Comparison of ENCODE assay signal across 1 cellular context in the genomic region with DNA sequence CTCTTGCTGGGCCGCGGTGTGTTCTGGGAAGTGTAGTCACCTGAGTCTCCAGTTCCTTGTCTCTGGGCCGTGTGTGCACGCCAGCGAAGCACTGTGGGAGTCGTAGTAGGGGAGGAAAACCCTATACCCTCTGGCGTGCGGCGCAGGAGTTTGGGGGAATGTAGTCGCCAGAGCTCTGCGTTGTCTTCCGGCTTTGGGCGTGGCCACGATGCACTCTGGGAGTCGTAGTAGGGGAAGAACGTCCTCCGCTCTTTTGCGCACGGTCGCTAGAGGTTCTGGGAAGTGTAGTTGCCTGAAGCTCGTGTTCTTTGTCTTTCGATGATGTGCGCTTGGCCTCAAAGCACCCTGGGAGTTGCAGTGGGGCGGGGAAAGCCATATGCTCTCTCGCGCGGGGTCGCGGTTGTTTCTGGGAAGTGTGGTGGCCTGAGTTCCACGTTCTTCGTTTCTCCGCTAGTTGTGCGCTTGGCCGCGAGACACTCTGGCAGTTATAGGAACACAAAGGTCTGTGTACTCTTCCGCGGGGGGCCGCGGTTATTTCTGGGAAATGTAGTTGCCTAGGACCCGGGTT.
A peak's percentile ranks its signal among the peaks of the same experiment; 100 is the strongest.
TF ChIP-seq lines count a peak whose summit lies in the region.

No MANE protein-coding gene starts in this region.

TF ChIP-seq in HEK293, 187 proteins besides CTCF, POLR2A, EP300 and RAD21 (continued from another document and continues in another):
- TF ChIP-seq, protein P1, sequence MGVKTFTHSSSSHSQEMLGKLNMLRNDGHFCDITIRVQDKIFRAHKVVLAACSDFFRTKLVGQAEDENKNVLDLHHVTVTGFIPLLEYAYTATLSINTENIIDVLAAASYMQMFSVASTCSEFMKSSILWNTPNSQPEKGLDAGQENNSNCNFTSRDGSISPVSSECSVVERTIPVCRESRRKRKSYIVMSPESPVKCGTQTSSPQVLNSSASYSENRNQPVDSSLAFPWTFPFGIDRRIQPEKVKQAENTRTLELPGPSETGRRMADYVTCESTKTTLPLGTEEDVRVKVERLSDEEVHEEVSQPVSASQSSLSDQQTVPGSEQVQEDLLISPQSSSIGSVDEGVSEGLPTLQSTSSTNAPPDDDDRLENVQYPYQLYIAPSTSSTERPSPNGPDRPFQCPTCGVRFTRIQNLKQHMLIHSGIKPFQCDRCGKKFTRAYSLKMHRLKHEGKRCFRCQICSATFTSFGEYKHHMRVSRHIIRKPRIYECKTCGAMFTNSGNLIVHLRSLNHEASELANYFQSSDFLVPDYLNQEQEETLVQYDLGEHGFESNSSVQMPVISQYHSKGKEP (tag by site-specific recombination; IDR thresholded peaks at IDR 0.05): no peak
- TF ChIP-seq WT1 (tag by site-specific recombination; IDR thresholded peaks at IDR 0.05): no peak
- TF ChIP-seq ZNF555 (tag by site-specific recombination; conservative IDR thresholded peaks at IDR 0.05): no peak
- no peak for TF ChIP-seq HOXD13 (CRISPR knock-in tag; IDR thresholded peaks at IDR 0.05; ENCODE audit: borderline replicate concordance)
- TF ChIP-seq ZNF394 (tag by site-specific recombination; IDR thresholded peaks at IDR 0.05; ENCODE audit: borderline replicate concordance): no peak
- TF ChIP-seq, protein P2, sequence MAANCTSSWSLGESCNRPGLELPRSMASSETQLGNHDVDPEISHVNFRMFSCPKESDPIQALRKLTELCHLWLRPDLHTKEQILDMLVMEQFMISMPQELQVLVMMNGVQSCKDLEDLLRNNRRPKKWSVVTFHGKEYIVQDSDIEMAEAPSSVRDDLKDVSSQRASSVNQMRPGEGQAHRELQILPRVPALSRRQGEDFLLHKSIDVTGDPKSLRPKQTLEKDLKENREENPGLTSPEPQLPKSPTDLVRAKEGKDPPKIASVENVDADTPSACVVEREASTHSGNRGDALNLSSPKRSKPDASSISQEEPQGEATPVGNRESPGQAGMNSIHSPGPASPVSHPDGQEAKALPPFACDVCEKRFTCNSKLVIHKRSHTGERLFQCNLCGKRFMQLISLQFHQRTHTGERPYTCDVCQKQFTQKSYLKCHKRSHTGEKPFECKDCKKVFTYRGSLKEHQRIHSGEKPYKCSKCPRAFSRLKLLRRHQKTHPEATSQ (tag by site-specific recombination; IDR thresholded peaks at IDR 0.05): no peak
- TF ChIP-seq, protein P3, sequence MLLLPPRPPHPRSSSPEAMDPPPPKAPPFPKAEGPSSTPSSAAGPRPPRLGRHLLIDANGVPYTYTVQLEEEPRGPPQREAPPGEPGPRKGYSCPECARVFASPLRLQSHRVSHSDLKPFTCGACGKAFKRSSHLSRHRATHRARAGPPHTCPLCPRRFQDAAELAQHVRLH (tag by site-specific recombination; IDR thresholded peaks at IDR 0.05): peak; percentile 93
- no peak for TF ChIP-seq GLI2 (tag by site-specific recombination; IDR thresholded peaks at IDR 0.05; ENCODE audit: borderline replicate concordance, low read depth)
- no peak for TF ChIP-seq ZNF223 (tag by site-specific recombination; IDR thresholded peaks at IDR 0.05)
- TF ChIP-seq MYNN (tag by site-specific recombination; IDR thresholded peaks at IDR 0.05; ENCODE audit: borderline replicate concordance): no peak
- TF ChIP-seq ZNF341 (tag by site-specific recombination; IDR thresholded peaks at IDR 0.05; ENCODE audit: low read depth): no peak
- no peak for TF ChIP-seq ZNF169 (tag by site-specific recombination; IDR thresholded peaks at IDR 0.05)
- TF ChIP-seq, protein P4, sequence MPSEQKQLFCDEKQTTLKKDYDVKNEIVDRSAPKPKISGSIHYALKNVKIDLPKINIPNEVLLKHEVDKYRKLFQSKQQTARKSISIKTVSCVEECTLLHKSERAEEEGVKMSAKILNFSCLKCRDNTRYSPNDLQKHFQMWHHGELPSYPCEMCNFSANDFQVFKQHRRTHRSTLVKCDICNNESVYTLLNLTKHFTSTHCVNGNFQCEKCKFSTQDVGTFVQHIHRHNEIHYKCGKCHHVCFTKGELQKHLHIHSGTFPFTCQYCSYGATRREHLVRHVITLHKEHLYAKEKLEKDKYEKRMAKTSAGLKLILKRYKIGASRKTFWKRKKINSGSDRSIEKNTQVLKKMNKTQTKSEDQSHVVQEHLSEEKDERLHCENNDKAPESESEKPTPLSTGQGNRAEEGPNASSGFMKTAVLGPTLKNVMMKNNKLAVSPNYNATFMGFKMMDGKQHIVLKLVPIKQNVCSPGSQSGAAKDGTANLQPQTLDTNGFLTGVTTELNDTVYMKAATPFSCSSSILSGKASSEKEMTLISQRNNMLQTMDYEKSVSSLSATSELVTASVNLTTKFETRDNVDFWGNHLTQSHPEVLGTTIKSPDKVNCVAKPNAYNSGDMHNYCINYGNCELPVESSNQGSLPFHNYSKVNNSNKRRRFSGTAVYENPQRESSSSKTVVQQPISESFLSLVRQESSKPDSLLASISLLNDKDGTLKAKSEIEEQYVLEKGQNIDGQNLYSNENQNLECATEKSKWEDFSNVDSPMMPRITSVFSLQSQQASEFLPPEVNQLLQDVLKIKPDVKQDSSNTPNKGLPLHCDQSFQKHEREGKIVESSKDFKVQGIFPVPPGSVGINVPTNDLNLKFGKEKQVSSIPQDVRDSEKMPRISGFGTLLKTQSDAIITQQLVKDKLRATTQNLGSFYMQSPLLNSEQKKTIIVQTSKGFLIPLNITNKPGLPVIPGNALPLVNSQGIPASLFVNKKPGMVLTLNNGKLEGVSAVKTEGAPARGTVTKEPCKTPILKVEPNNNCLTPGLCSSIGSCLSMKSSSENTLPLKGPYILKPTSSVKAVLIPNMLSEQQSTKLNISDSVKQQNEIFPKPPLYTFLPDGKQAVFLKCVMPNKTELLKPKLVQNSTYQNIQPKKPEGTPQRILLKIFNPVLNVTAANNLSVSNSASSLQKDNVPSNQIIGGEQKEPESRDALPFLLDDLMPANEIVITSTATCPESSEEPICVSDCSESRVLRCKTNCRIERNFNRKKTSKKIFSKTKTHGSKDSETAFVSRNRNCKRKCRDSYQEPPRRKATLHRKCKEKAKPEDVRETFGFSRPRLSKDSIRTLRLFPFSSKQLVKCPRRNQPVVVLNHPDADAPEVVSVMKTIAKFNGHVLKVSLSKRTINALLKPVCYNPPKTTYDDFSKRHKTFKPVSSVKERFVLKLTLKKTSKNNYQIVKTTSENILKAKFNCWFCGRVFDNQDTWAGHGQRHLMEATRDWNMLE (tag by site-specific recombination; conservative IDR thresholded peaks at IDR 0.05; ENCODE audit: low read depth): peak; percentile 88
- TF ChIP-seq, protein P5, sequence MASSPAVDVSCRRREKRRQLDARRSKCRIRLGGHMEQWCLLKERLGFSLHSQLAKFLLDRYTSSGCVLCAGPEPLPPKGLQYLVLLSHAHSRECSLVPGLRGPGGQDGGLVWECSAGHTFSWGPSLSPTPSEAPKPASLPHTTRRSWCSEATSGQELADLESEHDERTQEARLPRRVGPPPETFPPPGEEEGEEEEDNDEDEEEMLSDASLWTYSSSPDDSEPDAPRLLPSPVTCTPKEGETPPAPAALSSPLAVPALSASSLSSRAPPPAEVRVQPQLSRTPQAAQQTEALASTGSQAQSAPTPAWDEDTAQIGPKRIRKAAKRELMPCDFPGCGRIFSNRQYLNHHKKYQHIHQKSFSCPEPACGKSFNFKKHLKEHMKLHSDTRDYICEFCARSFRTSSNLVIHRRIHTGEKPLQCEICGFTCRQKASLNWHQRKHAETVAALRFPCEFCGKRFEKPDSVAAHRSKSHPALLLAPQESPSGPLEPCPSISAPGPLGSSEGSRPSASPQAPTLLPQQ (tag by site-specific recombination; IDR thresholded peaks at IDR 0.05): no peak
- TF ChIP-seq ZNF416 (tag by site-specific recombination; IDR thresholded peaks at IDR 0.05): no peak
- no peak for TF ChIP-seq ZNF48 (tag by site-specific recombination; IDR thresholded peaks at IDR 0.05)
- TF ChIP-seq, protein P6, sequence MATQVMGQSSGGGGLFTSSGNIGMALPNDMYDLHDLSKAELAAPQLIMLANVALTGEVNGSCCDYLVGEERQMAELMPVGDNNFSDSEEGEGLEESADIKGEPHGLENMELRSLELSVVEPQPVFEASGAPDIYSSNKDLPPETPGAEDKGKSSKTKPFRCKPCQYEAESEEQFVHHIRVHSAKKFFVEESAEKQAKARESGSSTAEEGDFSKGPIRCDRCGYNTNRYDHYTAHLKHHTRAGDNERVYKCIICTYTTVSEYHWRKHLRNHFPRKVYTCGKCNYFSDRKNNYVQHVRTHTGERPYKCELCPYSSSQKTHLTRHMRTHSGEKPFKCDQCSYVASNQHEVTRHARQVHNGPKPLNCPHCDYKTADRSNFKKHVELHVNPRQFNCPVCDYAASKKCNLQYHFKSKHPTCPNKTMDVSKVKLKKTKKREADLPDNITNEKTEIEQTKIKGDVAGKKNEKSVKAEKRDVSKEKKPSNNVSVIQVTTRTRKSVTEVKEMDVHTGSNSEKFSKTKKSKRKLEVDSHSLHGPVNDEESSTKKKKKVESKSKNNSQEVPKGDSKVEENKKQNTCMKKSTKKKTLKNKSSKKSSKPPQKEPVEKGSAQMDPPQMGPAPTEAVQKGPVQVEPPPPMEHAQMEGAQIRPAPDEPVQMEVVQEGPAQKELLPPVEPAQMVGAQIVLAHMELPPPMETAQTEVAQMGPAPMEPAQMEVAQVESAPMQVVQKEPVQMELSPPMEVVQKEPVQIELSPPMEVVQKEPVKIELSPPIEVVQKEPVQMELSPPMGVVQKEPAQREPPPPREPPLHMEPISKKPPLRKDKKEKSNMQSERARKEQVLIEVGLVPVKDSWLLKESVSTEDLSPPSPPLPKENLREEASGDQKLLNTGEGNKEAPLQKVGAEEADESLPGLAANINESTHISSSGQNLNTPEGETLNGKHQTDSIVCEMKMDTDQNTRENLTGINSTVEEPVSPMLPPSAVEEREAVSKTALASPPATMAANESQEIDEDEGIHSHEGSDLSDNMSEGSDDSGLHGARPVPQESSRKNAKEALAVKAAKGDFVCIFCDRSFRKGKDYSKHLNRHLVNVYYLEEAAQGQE (tag by site-specific recombination; IDR thresholded peaks at IDR 0.05): no peak
- TF ChIP-seq, protein P7, sequence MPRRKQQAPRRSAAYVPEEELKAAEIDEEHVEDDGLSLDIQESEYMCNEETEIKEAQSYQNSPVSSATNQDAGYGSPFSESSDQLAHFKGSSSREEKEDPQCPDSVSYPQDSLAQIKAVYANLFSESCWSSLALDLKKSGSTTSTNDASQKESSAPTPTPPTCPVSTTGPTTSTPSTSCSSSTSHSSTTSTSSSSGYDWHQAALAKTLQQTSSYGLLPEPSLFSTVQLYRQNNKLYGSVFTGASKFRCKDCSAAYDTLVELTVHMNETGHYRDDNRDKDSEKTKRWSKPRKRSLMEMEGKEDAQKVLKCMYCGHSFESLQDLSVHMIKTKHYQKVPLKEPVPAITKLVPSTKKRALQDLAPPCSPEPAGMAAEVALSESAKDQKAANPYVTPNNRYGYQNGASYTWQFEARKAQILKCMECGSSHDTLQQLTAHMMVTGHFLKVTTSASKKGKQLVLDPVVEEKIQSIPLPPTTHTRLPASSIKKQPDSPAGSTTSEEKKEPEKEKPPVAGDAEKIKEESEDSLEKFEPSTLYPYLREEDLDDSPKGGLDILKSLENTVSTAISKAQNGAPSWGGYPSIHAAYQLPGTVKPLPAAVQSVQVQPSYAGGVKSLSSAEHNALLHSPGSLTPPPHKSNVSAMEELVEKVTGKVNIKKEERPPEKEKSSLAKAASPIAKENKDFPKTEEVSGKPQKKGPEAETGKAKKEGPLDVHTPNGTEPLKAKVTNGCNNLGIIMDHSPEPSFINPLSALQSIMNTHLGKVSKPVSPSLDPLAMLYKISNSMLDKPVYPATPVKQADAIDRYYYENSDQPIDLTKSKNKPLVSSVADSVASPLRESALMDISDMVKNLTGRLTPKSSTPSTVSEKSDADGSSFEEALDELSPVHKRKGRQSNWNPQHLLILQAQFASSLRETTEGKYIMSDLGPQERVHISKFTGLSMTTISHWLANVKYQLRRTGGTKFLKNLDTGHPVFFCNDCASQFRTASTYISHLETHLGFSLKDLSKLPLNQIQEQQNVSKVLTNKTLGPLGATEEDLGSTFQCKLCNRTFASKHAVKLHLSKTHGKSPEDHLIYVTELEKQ (tag by site-specific recombination; IDR thresholded peaks at IDR 0.05; ENCODE audit: borderline replicate concordance): no peak
- TF ChIP-seq ZNF626 (tag by site-specific recombination; IDR thresholded peaks at IDR 0.05): no peak
- no peak for TF ChIP-seq HOXC10 (CRISPR knock-in tag; IDR thresholded peaks at IDR 0.05)
- TF ChIP-seq KLF7 (tag by site-specific recombination; IDR thresholded peaks at IDR 0.05; ENCODE audit: borderline replicate concordance): peak; percentile 81; the same call in 1 of the 2 replicates
- TF ChIP-seq, protein P8, sequence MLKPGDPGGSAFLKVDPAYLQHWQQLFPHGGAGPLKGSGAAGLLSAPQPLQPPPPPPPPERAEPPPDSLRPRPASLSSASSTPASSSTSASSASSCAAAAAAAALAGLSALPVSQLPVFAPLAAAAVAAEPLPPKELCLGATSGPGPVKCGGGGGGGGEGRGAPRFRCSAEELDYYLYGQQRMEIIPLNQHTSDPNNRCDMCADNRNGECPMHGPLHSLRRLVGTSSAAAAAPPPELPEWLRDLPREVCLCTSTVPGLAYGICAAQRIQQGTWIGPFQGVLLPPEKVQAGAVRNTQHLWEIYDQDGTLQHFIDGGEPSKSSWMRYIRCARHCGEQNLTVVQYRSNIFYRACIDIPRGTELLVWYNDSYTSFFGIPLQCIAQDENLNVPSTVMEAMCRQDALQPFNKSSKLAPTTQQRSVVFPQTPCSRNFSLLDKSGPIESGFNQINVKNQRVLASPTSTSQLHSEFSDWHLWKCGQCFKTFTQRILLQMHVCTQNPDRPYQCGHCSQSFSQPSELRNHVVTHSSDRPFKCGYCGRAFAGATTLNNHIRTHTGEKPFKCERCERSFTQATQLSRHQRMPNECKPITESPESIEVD (tag by site-specific recombination; IDR thresholded peaks at IDR 0.05): no peak
- no peak for TF ChIP-seq ZFP3 (tag by site-specific recombination; IDR thresholded peaks at IDR 0.05; ENCODE audit: low read depth)
- TF ChIP-seq ZNF701 (tag by site-specific recombination; IDR thresholded peaks at IDR 0.05): peak; percentile 36; the same call in 1 of the 2 replicates
- peak; percentile 62; the same call in 1 of the 2 replicates for TF ChIP-seq ZNF610 (tag by site-specific recombination; IDR thresholded peaks at IDR 0.05; ENCODE audit: borderline replicate concordance)
- TF ChIP-seq ZNF121 (tag by site-specific recombination; IDR thresholded peaks at IDR 0.05): no peak
- no peak for TF ChIP-seq ZNF791 (tag by site-specific recombination; IDR thresholded peaks at IDR 0.05)
- peak; percentile 63 for TF ChIP-seq FEZF1 (tag by site-specific recombination; IDR thresholded peaks at IDR 0.05)
- TF ChIP-seq, protein P9, sequence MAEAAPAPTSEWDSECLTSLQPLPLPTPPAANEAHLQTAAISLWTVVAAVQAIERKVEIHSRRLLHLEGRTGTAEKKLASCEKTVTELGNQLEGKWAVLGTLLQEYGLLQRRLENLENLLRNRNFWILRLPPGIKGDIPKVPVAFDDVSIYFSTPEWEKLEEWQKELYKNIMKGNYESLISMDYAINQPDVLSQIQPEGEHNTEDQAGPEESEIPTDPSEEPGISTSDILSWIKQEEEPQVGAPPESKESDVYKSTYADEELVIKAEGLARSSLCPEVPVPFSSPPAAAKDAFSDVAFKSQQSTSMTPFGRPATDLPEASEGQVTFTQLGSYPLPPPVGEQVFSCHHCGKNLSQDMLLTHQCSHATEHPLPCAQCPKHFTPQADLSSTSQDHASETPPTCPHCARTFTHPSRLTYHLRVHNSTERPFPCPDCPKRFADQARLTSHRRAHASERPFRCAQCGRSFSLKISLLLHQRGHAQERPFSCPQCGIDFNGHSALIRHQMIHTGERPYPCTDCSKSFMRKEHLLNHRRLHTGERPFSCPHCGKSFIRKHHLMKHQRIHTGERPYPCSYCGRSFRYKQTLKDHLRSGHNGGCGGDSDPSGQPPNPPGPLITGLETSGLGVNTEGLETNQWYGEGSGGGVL (tag by site-specific recombination; IDR thresholded peaks at IDR 0.05): no peak
